Comparison of ENCODE assay signal across 8 cellular contexts in the genomic region with DNA sequence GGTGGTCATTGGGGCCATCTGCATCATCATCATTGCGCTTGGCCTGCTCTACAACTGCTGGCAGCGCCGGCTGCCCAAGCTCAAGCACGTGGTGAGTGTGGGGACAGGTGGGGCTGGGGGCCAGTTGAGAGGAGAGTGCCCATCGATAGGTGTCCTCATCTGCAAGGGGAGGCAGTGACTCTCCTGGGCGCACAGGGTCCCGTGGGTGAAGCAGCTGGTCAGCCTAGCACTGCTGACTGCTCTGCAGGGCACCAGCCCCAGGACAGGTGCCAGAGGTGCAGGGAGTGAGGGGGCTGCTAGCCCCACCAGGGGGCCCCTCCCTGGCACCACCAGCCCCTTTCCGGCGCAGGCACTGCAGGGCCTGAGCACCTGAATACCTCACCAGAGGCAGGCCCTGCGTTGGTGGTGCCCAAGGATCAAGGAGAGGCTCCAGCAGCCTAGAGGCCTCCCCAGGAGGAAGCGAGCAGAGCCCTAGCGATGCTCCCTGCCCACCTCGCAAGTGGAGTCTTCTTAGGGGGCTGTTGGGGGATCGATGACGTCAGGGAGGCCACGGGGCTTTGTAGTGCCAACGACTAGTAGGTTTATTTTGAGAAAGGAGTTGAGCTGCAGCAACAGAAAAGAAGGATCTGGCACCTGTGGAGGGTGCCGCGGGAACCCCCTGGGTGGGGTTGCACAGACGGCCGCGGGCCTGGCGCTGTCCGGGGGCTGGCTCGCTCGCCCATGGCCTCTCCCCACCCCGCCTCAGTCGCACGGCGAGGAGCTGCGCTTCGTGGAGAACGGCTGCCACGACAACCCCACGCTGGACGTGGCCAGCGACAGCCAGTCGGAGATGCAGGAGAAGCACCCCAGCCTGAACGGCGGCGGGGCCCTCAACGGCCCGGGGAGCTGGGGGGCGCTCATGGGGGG. TPM values are rescaled to one million over a fixed set of nuclear protein-coding genes. Genes with fewer than 3 reads are reported as not detected.
DNase-seq lines count a peak whose midpoint lies in the region; ATAC-seq and TF ChIP-seq lines count a peak whose summit lies in the region.

No MANE protein-coding gene starts in this region.

- peaks cover 6% of the 10 kb centered on the region for H3K36me3 ChIP-seq in MG63
- H3K36me3 ChIP-seq in prostate gland, result peaks cover 0 to 7% of the 10 kb centered on the region in 2 donors

- H3K4me1 ChIP-seq in prostate gland (replicated peaks), result no peaks in the 10 kb centered on the region

- H3K27me3 ChIP-seq in MG63 (no peaks in the 10 kb centered on the region), prostate gland (replicated peaks; ENCODE audit: insufficient read depth) (no peaks in the 10 kb centered on the region)

- peak; percentile 16 for ATAC-seq in GM21619 (IDR thresholded peaks at IDR 0.05; ENCODE audit: unreplicated experiment)
- ATAC-seq in HG03378 (IDR thresholded peaks at IDR 0.05; ENCODE audit: unreplicated experiment), result no peak

- intact Hi-C loops in cardiac septum (cut with DNase I), result loop anchor here (2.0 to 10.0 kb wide), 3 partner anchors 65 to 1197 kb away; partner anchors contain the start of genes TPRA1 and ZXDC
- intact Hi-C loops in prostate gland (cut with DNase I), result loop anchor here (10.0 kb wide), 1 partner anchor 383 kb away; the partner anchor contains the start of gene SEC61A1

- DNase-seq in EH (ENCODE audit: low read depth) (peak; percentile 23), MG63 (no peak), cardiac septum (ENCODE audit: low spot score) (peak; percentile 75), prostate gland (ENCODE audit: low spot score) (no peak), OCI-M2 (lab: John Stamatoyannopoulos, UW; ENCODE audit: unreplicated experiment) (no peak)
- DNase-seq in activated gamma-delta T cell treated with anti-CD3 and anti-CD28 coated beads, Interleukin-2, amount 50 U/mL, for 16 hours (ENCODE audit: low read depth), result peak; percentile 17

- TF ChIP-seq POLR2A in prostate gland (IDR thresholded peaks at IDR 0.05), result no peak

- H3K9me3 ChIP-seq in MG63, result no peaks in the 10 kb centered on the region
- H3K9me3 ChIP-seq in prostate gland, result no peaks in the 10 kb centered on the region

- H3K4me3 ChIP-seq in MG63 (peak overlapping the region; percentile 86), prostate gland (peak overlapping the region; percentile 72 to 86)

- 24% methylated on average over 38 of the region's 44 CpGs for WGBS in prostate gland

- TF ChIP-seq CTCF in prostate gland (IDR thresholded peaks at IDR 0.05), result no peak

- peak overlapping the region; percentile 83 to 85 for H3K27ac ChIP-seq in prostate gland

RNA-seq across cellular contexts. Expression of gene ABTB1, which starts 1.0 kb away (rescaled TPM):
- 16.0 and 21.0 TPM in 2 replicates for total RNA-seq in MG63 (2014; rRNA removed; shearing (Covaris generic); ENCODE audit: low replicate concordance)
- total RNA-seq in cardiac septum, result 25.5 TPM
- total RNA-seq in prostate gland, result 10 to 100 TPM; 33.4 to 60.2 TPM

RNA-seq across cellular contexts. Expression of gene PODXL2, which starts 42.8 kb away (rescaled TPM):
- 70.4 and 84.7 TPM in 2 replicates for total RNA-seq in MG63 (2014; rRNA removed; shearing (Covaris generic); ENCODE audit: low replicate concordance)
- total RNA-seq in cardiac septum (2.2 TPM), prostate gland (10 to 100 TPM; 63.9 to 73.7 TPM)

Comparison
In these comparisons a context has a peak if more than half of its experiments do, and no peak if none do; other contexts are left out.
1. DNase-seq: peak in EH (single experiment), activated gamma-delta T cell treated with anti-CD3 and anti-CD28 coated beads, Interleukin-2, amount 50 U/mL, for 16 hours (single experiment) and cardiac septum (single experiment); none in MG63 (single experiment), prostate gland (single experiment) and OCI-M2 (single experiment).
2. RNA of gene PODXL2, which starts 42.8 kb away (total RNA-seq): 70.4 to 84.7 TPM in MG63 and 63.9 to 73.7 TPM in prostate gland; 2.2 TPM in cardiac septum (single experiment); every median in the first group is over 10 times any median in the second.